ENCODE assay signal across 16 cellular contexts in the genomic region with DNA sequence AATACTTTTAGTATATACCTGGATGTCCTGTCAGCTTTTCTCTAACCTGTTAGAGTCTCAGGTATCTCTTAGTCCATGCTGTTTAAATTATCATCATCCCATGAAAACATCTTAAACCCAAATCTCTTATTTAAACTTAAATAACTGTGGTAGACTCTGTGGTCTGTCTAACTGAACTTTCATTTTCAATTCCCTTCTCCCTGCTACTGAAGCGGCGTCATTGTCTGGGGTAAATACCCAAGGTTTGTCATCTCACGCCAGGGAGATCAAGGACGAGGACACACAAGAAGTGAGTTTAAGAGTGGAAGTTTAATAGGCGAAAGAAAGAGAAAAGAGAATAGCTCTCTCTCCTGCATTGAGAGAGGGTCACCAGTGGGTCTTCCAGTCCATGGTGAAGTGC.
DNase-seq lines count a peak whose midpoint lies in the region; ATAC-seq and TF ChIP-seq lines count a peak whose summit lies in the region.
"Had no signal": no experiment of that assay in that cellular context is flagged by ENCODE, and none has a peak within 500 bp of the region (broad histone marks: within the 10 kb centered on the region; RNA-seq: fewer than 3 reads in every experiment).

No MANE protein-coding gene starts in this region.

- no peaks in the 10 kb centered on the region for H4K20me1 ChIP-seq in KMS-11 (ENCODE audit: insufficient read depth)

- intact Hi-C loops in left lung (cut with DNase I), result no loop called here

- H3K4me3 Mint-ChIP-seq in activated CD8-positive, alpha-beta memory T cell treated with anti-CD3 and anti-CD28 coated beads, Interleukin-2, amount 10 ng/mL, durations not matched to agents 7 days and 5 days, result no peak overlapping the region
- H3K4me3 Mint-ChIP-seq: dendritic cell treated with granulocyte-macrophage colony-stimulating factor and Interleukin-4, amounts not matched to agents 40 ng/mL and 50 ng/mL, for 4 days had no signal

- H3K27me3 Mint-ChIP-seq in activated CD8-positive, alpha-beta memory T cell treated with anti-CD3 and anti-CD28 coated beads, Interleukin-2, amount 10 ng/mL, durations not matched to agents 7 days and 5 days, result no peaks in the 10 kb centered on the region
- H3K27me3 Mint-ChIP-seq: dendritic cell treated with granulocyte-macrophage colony-stimulating factor and Interleukin-4, amounts not matched to agents 40 ng/mL and 50 ng/mL, for 4 days had no signal

- DNase-seq in activated CD8-positive, alpha-beta memory T cell treated with anti-CD3 and anti-CD28 coated beads, Interleukin-2, amount 10 ng/mL, durations not matched to agents 7 days and 5 days, result no peak
- no peak for DNase-seq in activated CD8-positive, alpha-beta memory T cell treated with anti-CD3 and anti-CD28 coated beads for 24 hours
- DNase-seq in left lung (no peak), WERI-Rb-1 (no peak), cortex of kidney (lab: John Stamatoyannopoulos, UW) (no peak), HK-2 (ENCODE audit: unreplicated experiment) (no peak)
- DNase-seq: activated CD4-positive, alpha-beta T cell treated with anti-CD3 and anti-CD28 coated beads for 4 hours; activated CD8-positive, alpha-beta memory T cell treated with anti-CD3 and anti-CD28 coated beads, Interleukin-2, amount 50 U/mL, for 4 hours; activated effector memory CD4-positive, alpha-beta T cell treated with anti-CD3 and anti-CD28 coated beads, Interleukin-2, amount 50 U/mL, for 16 hours; BE2C; MG63; NCI-H187 had no signal

- no peaks in the 10 kb centered on the region for H3K27me3 ChIP-seq in KMS-11 (ENCODE audit: insufficient read depth, low read depth)
- H3K27me3 ChIP-seq in left lung, result no peaks in the 10 kb centered on the region
- H3K27me3 ChIP-seq in WERI-Rb-1 (ENCODE audit: insufficient read depth, low read depth, severe bottlenecking), result no peaks in the 10 kb centered on the region
- H3K27me3 ChIP-seq: BE2C, MG63 had no signal

- peak overlapping the region; percentile 38; the same call in 1 of the 2 replicates for H2AFZ ChIP-seq in KMS-11 (ENCODE audit: low read depth)

- H3K4me1 ChIP-seq in KMS-11 (ENCODE audit: low read depth, poor library complexity, severe bottlenecking) (peaks cover 35% of the 10 kb centered on the region), left lung (no peaks in the 10 kb centered on the region)
- H3K4me1 ChIP-seq: BE2C had no signal

- TF ChIP-seq CTCF in KMS-11 (conservative IDR thresholded peaks at IDR 0.05; ENCODE audit: low read depth, low read length), result no peak
- no peak for TF ChIP-seq CTCF in left lung (IDR thresholded peaks at IDR 0.05)
- no peak for TF ChIP-seq CTCF in WERI-Rb-1 (IDR thresholded peaks at IDR 0.05; ENCODE audit: low read depth, low read length)

- no peak for ATAC-seq in activated CD8-positive, alpha-beta memory T cell treated with anti-CD3 and anti-CD28 coated beads, Interleukin-2, amount 10 ng/mL, durations not matched to agents 7 days and 5 days
- ATAC-seq in HG03039 (IDR thresholded peaks at IDR 0.05; ENCODE audit: unreplicated experiment) (peak; percentile 83), left lung (no peak)

- CTCF ChIA-PET in activated CD8-positive, alpha-beta memory T cell treated with anti-CD3 and anti-CD28 coated beads, Interleukin-2, amount 10 ng/mL, durations not matched to agents 7 days and 5 days (lab: Charles Lee), result no interaction called here

- peaks cover 2% of the 10 kb centered on the region for H3K9me3 Mint-ChIP-seq in activated CD8-positive, alpha-beta memory T cell treated with anti-CD3 and anti-CD28 coated beads, Interleukin-2, amount 10 ng/mL, durations not matched to agents 7 days and 5 days (ENCODE audit: low read depth)
- H3K9me3 Mint-ChIP-seq: dendritic cell treated with granulocyte-macrophage colony-stimulating factor and Interleukin-4, amounts not matched to agents 40 ng/mL and 50 ng/mL, for 4 days had no signal

- no peaks in the 10 kb centered on the region for H3K36me3 Mint-ChIP-seq in activated CD8-positive, alpha-beta memory T cell treated with anti-CD3 and anti-CD28 coated beads, Interleukin-2, amount 10 ng/mL, durations not matched to agents 7 days and 5 days

- peak overlapping the region; percentile 45 for H3K4me2 ChIP-seq in KMS-11

- peaks cover 2% of the 10 kb centered on the region for H3K4me1 Mint-ChIP-seq in activated CD8-positive, alpha-beta memory T cell treated with anti-CD3 and anti-CD28 coated beads, Interleukin-2, amount 10 ng/mL, durations not matched to agents 7 days and 5 days

- no peak overlapping the region for H3K9ac ChIP-seq in KMS-11

- no peaks in the 10 kb centered on the region for H3K9me3 ChIP-seq in left lung
- H3K9me3 ChIP-seq in WERI-Rb-1 (ENCODE audit: severe bottlenecking), result no peaks in the 10 kb centered on the region
- H3K9me3 ChIP-seq: BE2C, MG63 had no signal

- no peaks in the 10 kb centered on the region for H3K36me3 ChIP-seq in KMS-11 (ENCODE audit: insufficient read depth)
- no peaks in the 10 kb centered on the region for H3K36me3 ChIP-seq in left lung
- no peaks in the 10 kb centered on the region for H3K36me3 ChIP-seq in WERI-Rb-1
- H3K36me3 ChIP-seq: BE2C, MG63 had no signal

- H3K27ac Mint-ChIP-seq in activated CD8-positive, alpha-beta memory T cell treated with anti-CD3 and anti-CD28 coated beads, Interleukin-2, amount 10 ng/mL, durations not matched to agents 7 days and 5 days, result peak overlapping the region; percentile 58
- H3K27ac Mint-ChIP-seq: dendritic cell treated with granulocyte-macrophage colony-stimulating factor and Interleukin-4, amounts not matched to agents 40 ng/mL and 50 ng/mL, for 4 days had no signal

- H3K4me3 ChIP-seq in KMS-11 (IDR thresholded peaks at IDR 0.05; ENCODE audit: insufficient read depth, low read depth, low read length), result no peak overlapping the region
- no peak overlapping the region for H3K4me3 ChIP-seq in left lung
- no peak overlapping the region for H3K4me3 ChIP-seq in WERI-Rb-1 (ENCODE audit: low read depth, low read length)
- H3K4me3 ChIP-seq: lung, MG63 had no signal

- H3K79me2 ChIP-seq in KMS-11 (ENCODE audit: insufficient read depth, low read depth), result no peaks in the 10 kb centered on the region

- H3K27ac ChIP-seq in KMS-11 (peak overlapping the region; percentile 8; the same call in 1 of the 2 replicates), left lung (no peak overlapping the region), WERI-Rb-1 (no peak overlapping the region)
